24 cellular contexts compared by ENCODE assay signal in genomic region chr2:188845692-188846091, GRCh38.
"Had no signal": no experiment of that assay in that cellular context is flagged by ENCODE, and none has a peak within 500 bp of the region (broad histone marks: within the 10 kb centered on the region; RNA-seq: fewer than 3 reads in every experiment).

No MANE protein-coding gene starts in this region.

- FAIRE-seq: frontal cortex, kidney, urothelium cell line had no signal

- H3K79me2 ChIP-seq: parathyroid adenoma had no signal

- DNase-seq: cortex of kidney; effector memory CD8-positive, alpha-beta T cell; head of caudate nucleus; kidney; mucosa of descending colon; naive B cell; right lobe of liver; spleen; stimulated activated CD4-positive, alpha-beta T cell treated with anti-CD3 and anti-CD28 coated beads, Interleukin-4, amount 100 ng/mL, for 4 hours; upper lobe of left lung had no signal

- H3K4me3 ChIP-seq: lung, mucosa of descending colon, neural progenitor cell, right lobe of liver, skin epidermis, spleen, thoracic aorta, tibial nerve, upper lobe of left lung had no signal

- H3K36me3 Mint-ChIP-seq: memory B cell; naive B cell; neural progenitor cell; stimulated activated memory B cell treated with anti-CD40 and anti-IgM and Interleukin-4, amounts not matched to agents 10 μg/mL and 1 μg/mL and 100 μg/mL, for 72 hours had no signal

- H3K27ac Mint-ChIP-seq: effector memory CD8-positive, alpha-beta T cell; memory B cell; mesothelial cell of epicardium; naive B cell; nephron; neural progenitor cell; progenitor cell of endocrine pancreas; stimulated activated memory B cell treated with anti-CD40 and anti-IgM and Interleukin-4, amounts not matched to agents 10 μg/mL and 1 μg/mL and 100 μg/mL, for 72 hours; stimulated activated naive CD8-positive, alpha-beta T cell treated with anti-CD3 and anti-CD28 coated beads, Interleukin-15, Interleukin-2, amounts not matched to agents 100 ng/mL and 50 ng/mL, for 24 hours had no signal

- H3K27ac ChIP-seq: neural progenitor cell, parathyroid adenoma, right lobe of liver, skin epidermis, spleen, thoracic aorta, tibial nerve, upper lobe of left lung had no signal

- H3K4me1 Mint-ChIP-seq: memory B cell; naive B cell; neural progenitor cell; stimulated activated memory B cell treated with anti-CD40 and anti-IgM and Interleukin-4, amounts not matched to agents 10 μg/mL and 1 μg/mL and 100 μg/mL, for 72 hours had no signal

- H3K4me3 Mint-ChIP-seq: effector memory CD8-positive, alpha-beta T cell; memory B cell; mesothelial cell of epicardium; naive B cell; nephron; neural progenitor cell; stimulated activated memory B cell treated with anti-CD40 and anti-IgM and Interleukin-4, amounts not matched to agents 10 μg/mL and 1 μg/mL and 100 μg/mL, for 72 hours; stimulated activated naive CD8-positive, alpha-beta T cell treated with anti-CD3 and anti-CD28 coated beads, Interleukin-15, Interleukin-2, amounts not matched to agents 100 ng/mL and 50 ng/mL, for 24 hours had no signal

- H3K27me3 Mint-ChIP-seq: effector memory CD8-positive, alpha-beta T cell; memory B cell; naive B cell; progenitor cell of endocrine pancreas; stimulated activated memory B cell treated with anti-CD40 and anti-IgM and Interleukin-4, amounts not matched to agents 10 μg/mL and 1 μg/mL and 100 μg/mL, for 72 hours; stimulated activated naive CD8-positive, alpha-beta T cell treated with anti-CD3 and anti-CD28 coated beads, Interleukin-15, Interleukin-2, amounts not matched to agents 100 ng/mL and 50 ng/mL, for 24 hours had no signal

- H3K9me3 ChIP-seq: right lobe of liver, thoracic aorta had no signal

- H3K4me2 ChIP-seq: neural progenitor cell had no signal

- H3K9ac ChIP-seq: neural progenitor cell, parathyroid adenoma had no signal

- H2AFZ ChIP-seq: neural progenitor cell, parathyroid adenoma had no signal

- H3K4me1 ChIP-seq: neural progenitor cell, parathyroid adenoma, right lobe of liver, spleen, tibial nerve, upper lobe of left lung had no signal

- H3K27me3 ChIP-seq: neural progenitor cell, right lobe of liver, spleen, tibial nerve, upper lobe of left lung had no signal
